In genomic region chrX:1685460-1685859, GRCh38 we compare ENCODE assay signal across 1 cellular context.
TF ChIP-seq lines count a peak whose summit lies in the region.

No MANE protein-coding gene starts in this region.

TF ChIP-seq in HepG2, 621 proteins besides CTCF, POLR2A, EP300 and RAD21 (continued from another document):
- no peak for TF ChIP-seq TRIM22 (IDR thresholded peaks at IDR 0.05)
- TF ChIP-seq ZNF776 (CRISPR knock-in tag; IDR thresholded peaks at IDR 0.05): no peak
- no peak for TF ChIP-seq ZNF773 (CRISPR knock-in tag; IDR thresholded peaks at IDR 0.05; ENCODE audit: borderline replicate concordance)
- TF ChIP-seq ELF3 (CRISPR knock-in tag; IDR thresholded peaks at IDR 0.05): no peak
- no peak for TF ChIP-seq ZNF883 (CRISPR knock-in tag; IDR thresholded peaks at IDR 0.05; ENCODE audit: not compliant biosample characterization)
- no peak for TF ChIP-seq MYC (CRISPR knock-in tag; IDR thresholded peaks at IDR 0.05; ENCODE audit: borderline replicate concordance)
- TF ChIP-seq ATF7-NPFF (CRISPR knock-in tag; IDR thresholded peaks at IDR 0.05; ENCODE audit: low read depth): no peak
- TF ChIP-seq ZSCAN31 (CRISPR knock-in tag; IDR thresholded peaks at IDR 0.05; ENCODE audit: low read depth): no peak
- TF ChIP-seq, protein P1, sequence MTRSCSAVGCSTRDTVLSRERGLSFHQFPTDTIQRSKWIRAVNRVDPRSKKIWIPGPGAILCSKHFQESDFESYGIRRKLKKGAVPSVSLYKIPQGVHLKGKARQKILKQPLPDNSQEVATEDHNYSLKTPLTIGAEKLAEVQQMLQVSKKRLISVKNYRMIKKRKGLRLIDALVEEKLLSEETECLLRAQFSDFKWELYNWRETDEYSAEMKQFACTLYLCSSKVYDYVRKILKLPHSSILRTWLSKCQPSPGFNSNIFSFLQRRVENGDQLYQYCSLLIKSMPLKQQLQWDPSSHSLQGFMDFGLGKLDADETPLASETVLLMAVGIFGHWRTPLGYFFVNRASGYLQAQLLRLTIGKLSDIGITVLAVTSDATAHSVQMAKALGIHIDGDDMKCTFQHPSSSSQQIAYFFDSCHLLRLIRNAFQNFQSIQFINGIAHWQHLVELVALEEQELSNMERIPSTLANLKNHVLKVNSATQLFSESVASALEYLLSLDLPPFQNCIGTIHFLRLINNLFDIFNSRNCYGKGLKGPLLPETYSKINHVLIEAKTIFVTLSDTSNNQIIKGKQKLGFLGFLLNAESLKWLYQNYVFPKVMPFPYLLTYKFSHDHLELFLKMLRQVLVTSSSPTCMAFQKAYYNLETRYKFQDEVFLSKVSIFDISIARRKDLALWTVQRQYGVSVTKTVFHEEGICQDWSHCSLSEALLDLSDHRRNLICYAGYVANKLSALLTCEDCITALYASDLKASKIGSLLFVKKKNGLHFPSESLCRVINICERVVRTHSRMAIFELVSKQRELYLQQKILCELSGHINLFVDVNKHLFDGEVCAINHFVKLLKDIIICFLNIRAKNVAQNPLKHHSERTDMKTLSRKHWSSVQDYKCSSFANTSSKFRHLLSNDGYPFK (CRISPR knock-in tag; IDR thresholded peaks at IDR 0.05; ENCODE audit: borderline replicate concordance): no peak
- TF ChIP-seq RARA (CRISPR knock-in tag; IDR thresholded peaks at IDR 0.05): no peak
- no peak for TF ChIP-seq FIP1L1 (IDR thresholded peaks at IDR 0.05; ENCODE audit: borderline replicate concordance, insufficient read depth, low read depth, low read length)
- TF ChIP-seq, protein P2, sequence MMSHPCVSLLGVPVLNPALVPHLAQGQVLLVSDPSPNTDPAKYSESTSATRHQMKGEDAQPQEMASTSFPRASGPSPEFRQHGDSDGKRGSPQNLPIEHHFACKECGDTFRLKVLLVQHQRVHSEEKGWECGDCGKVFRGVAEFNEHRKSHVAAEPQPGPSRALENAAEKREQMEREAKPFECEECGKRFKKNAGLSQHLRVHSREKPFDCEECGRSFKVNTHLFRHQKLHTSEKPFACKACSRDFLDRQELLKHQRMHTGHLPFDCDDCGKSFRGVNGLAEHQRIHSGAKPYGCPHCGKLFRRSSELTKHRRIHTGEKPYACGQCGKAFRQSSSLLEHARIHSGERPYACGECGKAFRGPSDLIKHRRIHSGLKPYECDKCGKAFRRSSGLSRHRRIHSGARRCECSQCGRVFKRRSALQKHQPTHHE (CRISPR knock-in tag; IDR thresholded peaks at IDR 0.05; ENCODE audit: borderline replicate concordance): no peak
- no peak for TF ChIP-seq CREBL2 (CRISPR knock-in tag; IDR thresholded peaks at IDR 0.05; ENCODE audit: borderline replicate concordance)
- TF ChIP-seq PHB2 (IDR thresholded peaks at IDR 0.05; ENCODE audit: partially characterized antibody): no peak
